Comparison of ENCODE assay signal across 8 cellular contexts in genomic region chr14:103058209-103059055, GRCh38. TPM values are rescaled to one million over a fixed set of nuclear protein-coding genes. Genes with fewer than 3 reads are reported as not detected.
DNase-seq lines count a peak whose midpoint lies in the region; ATAC-seq and TF ChIP-seq lines count a peak whose summit lies in the region.

No MANE protein-coding gene starts in this region.

- 68 to 83% methylated on average over 23 to 30 of the region's 37 CpGs for WGBS in mesodermal cell (ENCODE audit: insufficient coverage in 2 of 2), 2 experiments

- intact Hi-C loops in natural killer cell (cut with micrococcal nuclease), result no loop called here

- DNase-seq in natural killer cell (no peak), chondrocyte (ENCODE audit: low spot score) (no peak), GM03348 (ENCODE audit: low spot score) (no peak), Kasumi-1 (lab: John Stamatoyannopoulos, UW) (no peak)
- DNase-seq in natural killer cell treated with Interleukin-12 subunit alpha and Interleukin-12 subunit beta and Interleukin-15 and Interleukin-18, amount 100 ng/mL, for 72 hours (ENCODE audit: low spot score), result no peak
- DNase-seq in activated CD8-positive, alpha-beta memory T cell treated with anti-CD3 and anti-CD28 coated beads for 24 hours, result no peak

- H3K9me3 ChIP-seq in mesodermal cell (ENCODE audit: control insufficient read depth, low read length), result no peaks in the 10 kb centered on the region

- peaks cover 12% of the 10 kb centered on the region for H3K4me1 ChIP-seq in mesodermal cell (ENCODE audit: control insufficient read depth, insufficient read depth, low read length, poor library complexity, severe bottlenecking)

- H3K36me3 ChIP-seq in mesodermal cell (ENCODE audit: control insufficient read depth, insufficient read depth, low read length), result peaks cover 21% of the 10 kb centered on the region

- H3K27ac Mint-ChIP-seq in natural killer cell, result no peak overlapping the region
- no peak overlapping the region for H3K27ac Mint-ChIP-seq in natural killer cell treated with Interleukin-12 subunit alpha and Interleukin-12 subunit beta and Interleukin-15 and Interleukin-18, amount 100 ng/mL, for 72 hours
- H3K27ac Mint-ChIP-seq in chondrocyte (ENCODE audit: unreplicated experiment), result peak overlapping the region; percentile 74

- TF ChIP-seq CTCF in natural killer cell (IDR thresholded peaks at IDR 0.05) (no peak), chondrocyte (IDR thresholded peaks at IDR 0.05) (no peak)

- peaks cover 35 to 38% of the 10 kb centered on the region in 2 donors for H3K27me3 Mint-ChIP-seq in natural killer cell (ENCODE audit: low read depth in 2 of 2)
- peaks cover 28 to 39% of the 10 kb centered on the region in 2 donors for H3K27me3 Mint-ChIP-seq in natural killer cell treated with Interleukin-12 subunit alpha and Interleukin-12 subunit beta and Interleukin-15 and Interleukin-18, amount 100 ng/mL, for 72 hours
- H3K27me3 Mint-ChIP-seq in chondrocyte (ENCODE audit: low read depth), result no peaks in the 10 kb centered on the region

- ATAC-seq in natural killer cell, result no peak
- no peak for ATAC-seq in natural killer cell treated with Interleukin-12 subunit alpha and Interleukin-12 subunit beta and Interleukin-15 and Interleukin-18, amount 100 ng/mL, for 72 hours
- ATAC-seq in HG03460 (IDR thresholded peaks at IDR 0.05; ENCODE audit: unreplicated experiment), result no peak

- peak overlapping the region; percentile 72 for H3K4me3 ChIP-seq in mesodermal cell (ENCODE audit: extremely low read depth, insufficient read depth, low read length, poor library complexity, severe bottlenecking)

- H3K4me1 Mint-ChIP-seq in natural killer cell, result peaks cover 6 to 13% of the 10 kb centered on the region in 2 donors
- peaks cover 0 to 3% of the 10 kb centered on the region in 2 donors for H3K4me1 Mint-ChIP-seq in natural killer cell treated with Interleukin-12 subunit alpha and Interleukin-12 subunit beta and Interleukin-15 and Interleukin-18, amount 100 ng/mL, for 72 hours (ENCODE audit: low read depth in 2 of 2)
- H3K4me1 Mint-ChIP-seq in chondrocyte (ENCODE audit: low read depth), result peaks cover 41% of the 10 kb centered on the region

- H3K4me3 Mint-ChIP-seq in natural killer cell (peak overlapping the region; percentile 50), chondrocyte (ENCODE audit: unreplicated experiment) (peak overlapping the region; percentile 79)
- no peak overlapping the region for H3K4me3 Mint-ChIP-seq in natural killer cell treated with Interleukin-12 subunit alpha and Interleukin-12 subunit beta and Interleukin-15 and Interleukin-18, amount 100 ng/mL, for 72 hours

- H3K36me3 Mint-ChIP-seq in natural killer cell (no peaks in the 10 kb centered on the region), chondrocyte (ENCODE audit: low read depth) (peaks cover 2% of the 10 kb centered on the region)
- no peaks in the 10 kb centered on the region for H3K36me3 Mint-ChIP-seq in natural killer cell treated with Interleukin-12 subunit alpha and Interleukin-12 subunit beta and Interleukin-15 and Interleukin-18, amount 100 ng/mL, for 72 hours

- H3K9me3 Mint-ChIP-seq in natural killer cell, result no peaks in the 10 kb centered on the region
- H3K9me3 Mint-ChIP-seq in natural killer cell treated with Interleukin-12 subunit alpha and Interleukin-12 subunit beta and Interleukin-15 and Interleukin-18, amount 100 ng/mL, for 72 hours, result no peaks in the 10 kb centered on the region
- no peaks in the 10 kb centered on the region for H3K9me3 Mint-ChIP-seq in chondrocyte (ENCODE audit: low read depth)

- peak overlapping the region; percentile 59 for H3K27ac ChIP-seq in mesodermal cell (ENCODE audit: low read depth, low read length, severe bottlenecking)

RNA-seq across cellular contexts. Expression of gene CDC42BPB, which starts 1.1 kb away (rescaled TPM):
- total RNA-seq in natural killer cell (1 to 10 TPM in 2 of 3 donors, under 1 TPM in 1; 0.86 to 2.3 (median 2.0) TPM), chondrocyte (106 to 113 TPM (median 107 TPM) in 3 replicates)
- total RNA-seq in natural killer cell treated with Interleukin-12 subunit alpha and Interleukin-12 subunit beta and Interleukin-15 and Interleukin-18, amount 100 ng/mL, for 72 hours, result 1 to 10 TPM; 2.2 to 3.6 TPM
- 110 TPM for polyA plus RNA-seq in mesodermal cell (2013, experiment 1 of 2)
- polyA plus RNA-seq in mesodermal cell (2013, experiment 2 of 2), result 93.0 TPM

RNA-seq across cellular contexts. Expression of gene LBHD2, which starts 25.6 kb away (rescaled TPM):
- total RNA-seq in natural killer cell (not detected), chondrocyte (not detected in 3 replicates)
- total RNA-seq in natural killer cell treated with Interleukin-12 subunit alpha and Interleukin-12 subunit beta and Interleukin-15 and Interleukin-18, amount 100 ng/mL, for 72 hours, result not detected
- not detected for polyA plus RNA-seq in mesodermal cell (2013, experiment 1 of 2)
- polyA plus RNA-seq in mesodermal cell (2013, experiment 2 of 2), result not detected

RNA-seq across cellular contexts. Expression of gene EXOC3L4, which starts 36.1 kb away (rescaled TPM):
- total RNA-seq in natural killer cell, result not detected
- not detected for total RNA-seq in natural killer cell treated with Interleukin-12 subunit alpha and Interleukin-12 subunit beta and Interleukin-15 and Interleukin-18, amount 100 ng/mL, for 72 hours
- total RNA-seq in chondrocyte, result not detected in 3 replicates
- polyA plus RNA-seq in mesodermal cell (2013, experiment 1 of 2), result not detected
- not detected for polyA plus RNA-seq in mesodermal cell (2013, experiment 2 of 2)

Comparison
In these comparisons a context has a peak if more than half of its experiments do, and no peak if none do; other contexts are left out.
1. RNA of gene CDC42BPB, which starts 1.1 kb away (total RNA-seq): 106 to 113 TPM in chondrocyte; 2.2 to 3.6 TPM in natural killer cell treated with Interleukin-12 subunit alpha and Interleukin-12 subunit beta and Interleukin-15 and Interleukin-18, amount 100 ng/mL, for 72 hours and 0.86 to 2.3 TPM in natural killer cell; every median in the first group is over 10 times any median in the second.